Comparison of ENCODE assay signal across 28 cellular contexts in genomic region chr11:75520688-75521087, GRCh38. TPM values are rescaled to one million over a fixed set of nuclear protein-coding genes. Genes with fewer than 3 reads are reported as not detected.
A peak's percentile ranks its signal among the peaks of the same experiment; 100 is the strongest.
DNase-seq lines count a peak whose midpoint lies in the region; ATAC-seq and TF ChIP-seq lines count a peak whose summit lies in the region.
"Had no signal": no experiment of that assay in that cellular context is flagged by ENCODE, and none has a peak within 500 bp of the region (broad histone marks: within the 10 kb centered on the region; RNA-seq: fewer than 3 reads in every experiment).

No MANE protein-coding gene starts in this region.

- H3K4me3 Mint-ChIP-seq in IgD-negative memory B cell, result no peak overlapping the region
- no peak overlapping the region for H3K4me3 Mint-ChIP-seq in memory B cell
- no peak overlapping the region for H3K4me3 Mint-ChIP-seq in stimulated activated memory B cell treated with anti-CD40 and anti-IgM and Interleukin-4, amounts not matched to agents 10 μg/mL and 1 μg/mL and 100 μg/mL, for 72 hours
- no peak overlapping the region for H3K4me3 Mint-ChIP-seq in Calu3 (ENCODE audit: low read depth, unreplicated experiment)
- H3K4me3 Mint-ChIP-seq: activated CD4-positive, alpha-beta T cell treated with anti-CD3 and anti-CD28 coated beads for 36 hours; activated CD8-positive, alpha-beta T cell treated with anti-CD3 and anti-CD28 coated beads for 36 hours; activated naive CD4-positive, alpha-beta T cell treated with anti-CD3 and anti-CD28 coated beads, Interleukin-2, amount 10 ng/mL, durations not matched to agents 7 days and 5 days; activated T-helper 1 cell treated with anti-CD3 and anti-CD28 coated beads, Interleukin-12 subunit alpha, Interleukin-12 subunit beta, Interleukin-2, Interleukin-4 antibody, amounts not matched to agents 30 ng/mL and 10 ng/mL and 1 ng/mL, durations not matched to agents 14 hours and 24 hours and 36 hours; natural killer cell; T-helper 2 cell treated with Interferon-gamma antibody and Interleukin-4, amounts not matched to agents 5 μg/mL and 100 μg/mL, for 36 hours had no signal

- H3K27ac Mint-ChIP-seq in IgD-negative memory B cell (peak overlapping the region; percentile 71 to 94 (median 91)), memory B cell (peak overlapping the region; percentile 38), Calu3 (ENCODE audit: unreplicated experiment) (no peak overlapping the region)
- peak overlapping the region; percentile 82 for H3K27ac Mint-ChIP-seq in stimulated activated memory B cell treated with anti-CD40 and anti-IgM and Interleukin-4, amounts not matched to agents 10 μg/mL and 1 μg/mL and 100 μg/mL, for 72 hours
- H3K27ac Mint-ChIP-seq: activated CD4-positive, alpha-beta T cell treated with anti-CD3 and anti-CD28 coated beads for 36 hours; activated CD8-positive, alpha-beta T cell treated with anti-CD3 and anti-CD28 coated beads for 36 hours; activated naive CD4-positive, alpha-beta T cell treated with anti-CD3 and anti-CD28 coated beads, Interleukin-2, amount 10 ng/mL, durations not matched to agents 7 days and 5 days; activated T-helper 1 cell treated with anti-CD3 and anti-CD28 coated beads, Interleukin-12 subunit alpha, Interleukin-12 subunit beta, Interleukin-2, Interleukin-4 antibody, amounts not matched to agents 30 ng/mL and 10 ng/mL and 1 ng/mL, durations not matched to agents 14 hours and 24 hours and 36 hours; T-helper 2 cell treated with Interferon-gamma antibody and Interleukin-4, amounts not matched to agents 5 μg/mL and 100 μg/mL, for 36 hours had no signal

- peaks cover 5% of the 10 kb centered on the region for H3K27me3 Mint-ChIP-seq in IgD-negative memory B cell
- no peaks in the 10 kb centered on the region for H3K27me3 Mint-ChIP-seq in memory B cell
- H3K27me3 Mint-ChIP-seq in stimulated activated memory B cell treated with anti-CD40 and anti-IgM and Interleukin-4, amounts not matched to agents 10 μg/mL and 1 μg/mL and 100 μg/mL, for 72 hours, result no peaks in the 10 kb centered on the region
- peaks cover 23% of the 10 kb centered on the region for H3K27me3 Mint-ChIP-seq in Calu3 (ENCODE audit: unreplicated experiment)
- H3K27me3 Mint-ChIP-seq: activated CD4-positive, alpha-beta T cell treated with anti-CD3 and anti-CD28 coated beads for 36 hours had no signal

- CTCF ChIA-PET in Calu3 (lab: Charles Lee), result no interaction called here

- H3K9me3 Mint-ChIP-seq in IgD-negative memory B cell (no peaks in the 10 kb centered on the region), memory B cell (no peaks in the 10 kb centered on the region), Calu3 (ENCODE audit: low read depth, unreplicated experiment) (no peaks in the 10 kb centered on the region)
- H3K9me3 Mint-ChIP-seq in stimulated activated memory B cell treated with anti-CD40 and anti-IgM and Interleukin-4, amounts not matched to agents 10 μg/mL and 1 μg/mL and 100 μg/mL, for 72 hours, result no peaks in the 10 kb centered on the region
- H3K9me3 Mint-ChIP-seq: activated CD8-positive, alpha-beta T cell treated with anti-CD3 and anti-CD28 coated beads for 36 hours; activated T-helper 1 cell treated with anti-CD3 and anti-CD28 coated beads, Interleukin-12 subunit alpha, Interleukin-12 subunit beta, Interleukin-2, Interleukin-4 antibody, amounts not matched to agents 30 ng/mL and 10 ng/mL and 1 ng/mL, durations not matched to agents 14 hours and 24 hours and 36 hours; natural killer cell; T-helper 2 cell treated with Interferon-gamma antibody and Interleukin-4, amounts not matched to agents 5 μg/mL and 100 μg/mL, for 36 hours had no signal

- ATAC-seq in memory B cell (ENCODE audit: low read depth), result no peak
- ATAC-seq in stimulated activated memory B cell treated with anti-CD40 and anti-IgM and Interleukin-4, amounts not matched to agents 10 μg/mL and 1 μg/mL and 100 μg/mL, for 72 hours, result no peak
- ATAC-seq: activated CD4-positive, alpha-beta T cell treated with anti-CD3 and anti-CD28 coated beads for 36 hours; activated CD8-positive, alpha-beta T cell treated with anti-CD3 and anti-CD28 coated beads for 36 hours; left lung; natural killer cell had no signal

- DNase-seq in cerebellum (ENCODE audit: low spot score) (peak; percentile 62), memory B cell (ENCODE audit: low spot score in 2 of 2) (no peak), occipital lobe (lab: John Stamatoyannopoulos, UW) (no peak), ecto neural progenitor cell (ENCODE audit: low spot score) (no peak), Calu3 (no peak)
- DNase-seq in activated CD4-positive, CD25-positive, alpha-beta regulatory T cell (lab: John Stamatoyannopoulos, UW), result no peak
- DNase-seq: ACHN; activated CD4-positive, alpha-beta T cell treated with anti-CD3 and anti-CD28 coated beads for 36 hours; activated CD8-positive, alpha-beta memory T cell treated with anti-CD3 and anti-CD28 coated beads, Interleukin-2, amount 50 U/mL, for 48 hours; activated CD8-positive, alpha-beta T cell treated with anti-CD3 and anti-CD28 coated beads for 36 hours; activated naive CD4-positive, alpha-beta T cell treated with anti-CD3 and anti-CD28 coated beads, Interleukin-2, amount 10 ng/mL, durations not matched to agents 7 days and 5 days; adrenal gland; COR-L47; GDM1; GM23248; left lung; natural killer cell; NCI-H1092 treated with DMSO at 0.1 percent for 48 hours; NCI-H187 treated with DMSO at 0.1 percent for 48 hours; NCI-H2171; SIG-M5; stimulated activated CD4-positive, alpha-beta T cell treated with anti-CD3 and anti-CD28 coated beads, Interleukin-2, amount 100 ng/mL, for 24 hours; stimulated activated CD8-positive, alpha-beta memory T cell treated with anti-CD3 and anti-CD28 coated beads, Interleukin-4, amount 100 ng/mL, for 48 hours; trophoblast cell had no signal

- H3K36me3 Mint-ChIP-seq in IgD-negative memory B cell (peaks cover 6% of the 10 kb centered on the region), memory B cell (no peaks in the 10 kb centered on the region), Calu3 (ENCODE audit: insufficient read depth, unreplicated experiment) (peaks cover 1% of the 10 kb centered on the region)
- H3K36me3 Mint-ChIP-seq in stimulated activated memory B cell treated with anti-CD40 and anti-IgM and Interleukin-4, amounts not matched to agents 10 μg/mL and 1 μg/mL and 100 μg/mL, for 72 hours, result no peaks in the 10 kb centered on the region
- H3K36me3 Mint-ChIP-seq: natural killer cell had no signal

- H3K4me1 Mint-ChIP-seq in IgD-negative memory B cell, result peaks cover 48 to 67% (median 50%) of the 10 kb centered on the region in 3 donors
- peaks cover 53% of the 10 kb centered on the region for H3K4me1 Mint-ChIP-seq in memory B cell
- peaks cover 79% of the 10 kb centered on the region for H3K4me1 Mint-ChIP-seq in stimulated activated memory B cell treated with anti-CD40 and anti-IgM and Interleukin-4, amounts not matched to agents 10 μg/mL and 1 μg/mL and 100 μg/mL, for 72 hours
- H3K4me1 Mint-ChIP-seq in Calu3 (ENCODE audit: low read depth, unreplicated experiment), result no peaks in the 10 kb centered on the region

- BruUV-seq in Calu3 (replicated peaks; lab: Mats Ljungman, UMichigan), result no TSS peak

- TF ChIP-seq CTCF in Calu3 (IDR thresholded peaks at IDR 0.05; ENCODE audit: unreplicated experiment), result no peak

- intact Hi-C loops in Calu3 (cut with micrococcal nuclease; ENCODE audit: unreplicated experiment), result no loop called here

RNA-seq across cellular contexts. Expression of gene GDPD5, which starts 5.1 kb away (rescaled TPM):
- polyA plus RNA-seq in IgD-negative memory B cell, result 27.8 TPM
- total RNA-seq in cerebellum (30.2 TPM), occipital lobe (9.8 TPM), Calu3 (2022) (7.0 and 7.4 TPM in 2 replicates)

RNA-seq across cellular contexts. Expression of gene SERPINH1, which starts 41.4 kb away (rescaled TPM):
- 1.8 TPM for polyA plus RNA-seq in IgD-negative memory B cell
- total RNA-seq in cerebellum (57.0 TPM), occipital lobe (29.3 TPM), Calu3 (2022) (58.8 and 80.0 TPM in 2 replicates)
